ENCODE assay signal across 1 cellular context in the genomic region with DNA sequence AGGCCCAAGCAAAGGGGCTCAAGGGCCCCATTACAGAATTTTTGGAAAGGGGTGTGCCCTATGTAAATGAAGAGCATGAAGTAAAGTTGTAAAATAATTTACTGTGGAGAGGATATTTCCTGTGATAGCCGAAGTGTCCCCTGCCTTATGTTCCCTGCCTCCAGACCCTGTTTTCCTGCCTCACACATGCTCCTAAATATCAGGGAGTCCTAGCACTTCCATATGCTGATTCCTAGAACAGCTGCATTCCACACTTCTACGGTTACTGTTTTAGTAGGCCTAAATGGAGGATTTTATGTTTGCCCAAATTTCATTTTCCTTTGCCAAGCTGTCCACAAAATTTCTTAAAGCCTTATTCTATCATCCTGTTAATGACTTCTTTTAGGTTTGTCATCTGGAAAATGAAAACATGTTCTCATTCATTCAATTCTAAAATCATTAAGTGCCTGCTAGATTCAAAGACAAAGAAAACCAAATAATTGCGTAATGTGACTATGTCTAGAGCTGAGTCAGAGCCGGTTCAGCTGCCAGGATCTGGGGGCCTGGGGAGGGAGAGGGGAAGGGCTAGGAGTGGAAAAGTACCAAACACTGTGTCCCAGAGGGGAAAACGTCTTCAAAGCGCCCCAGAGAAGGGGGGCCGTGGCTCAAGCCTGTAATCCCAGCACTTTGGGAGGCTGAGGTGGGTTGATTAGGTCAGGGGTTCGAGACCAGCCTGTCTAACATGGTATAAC.
TF ChIP-seq lines count a peak whose summit lies in the region.

No MANE protein-coding gene starts in this region.

TF ChIP-seq in HepG2, 621 proteins besides CTCF, POLR2A, EP300 and RAD21 (continued from another document and continues in another):
- peak; percentile 13; the same call in 1 of the 2 replicates for TF ChIP-seq NR2F6 (IDR thresholded peaks at IDR 0.05)
- TF ChIP-seq NR2F6 (CRISPR knock-in tag; IDR thresholded peaks at IDR 0.05), result peak; percentile 43; the same call in 1 of the 2 replicates
- no peak for TF ChIP-seq HES4 (CRISPR knock-in tag; IDR thresholded peaks at IDR 0.05; ENCODE audit: borderline replicate concordance)
- 0 out of 2 replicates have a peak, but pooled peaks have one; percentile 2 for TF ChIP-seq ATF7 (IDR thresholded peaks at IDR 0.05)
- no peak for TF ChIP-seq ATF7 (CRISPR knock-in tag; IDR thresholded peaks at IDR 0.05)
- peak; percentile 52 for TF ChIP-seq MED1 (CRISPR knock-in tag; IDR thresholded peaks at IDR 0.05)
- TF ChIP-seq ARNT2 (CRISPR knock-in tag; IDR thresholded peaks at IDR 0.05; ENCODE audit: low read depth), result peak; percentile 28; the same call in 1 of the 2 replicates
- TF ChIP-seq, protein P1, sequence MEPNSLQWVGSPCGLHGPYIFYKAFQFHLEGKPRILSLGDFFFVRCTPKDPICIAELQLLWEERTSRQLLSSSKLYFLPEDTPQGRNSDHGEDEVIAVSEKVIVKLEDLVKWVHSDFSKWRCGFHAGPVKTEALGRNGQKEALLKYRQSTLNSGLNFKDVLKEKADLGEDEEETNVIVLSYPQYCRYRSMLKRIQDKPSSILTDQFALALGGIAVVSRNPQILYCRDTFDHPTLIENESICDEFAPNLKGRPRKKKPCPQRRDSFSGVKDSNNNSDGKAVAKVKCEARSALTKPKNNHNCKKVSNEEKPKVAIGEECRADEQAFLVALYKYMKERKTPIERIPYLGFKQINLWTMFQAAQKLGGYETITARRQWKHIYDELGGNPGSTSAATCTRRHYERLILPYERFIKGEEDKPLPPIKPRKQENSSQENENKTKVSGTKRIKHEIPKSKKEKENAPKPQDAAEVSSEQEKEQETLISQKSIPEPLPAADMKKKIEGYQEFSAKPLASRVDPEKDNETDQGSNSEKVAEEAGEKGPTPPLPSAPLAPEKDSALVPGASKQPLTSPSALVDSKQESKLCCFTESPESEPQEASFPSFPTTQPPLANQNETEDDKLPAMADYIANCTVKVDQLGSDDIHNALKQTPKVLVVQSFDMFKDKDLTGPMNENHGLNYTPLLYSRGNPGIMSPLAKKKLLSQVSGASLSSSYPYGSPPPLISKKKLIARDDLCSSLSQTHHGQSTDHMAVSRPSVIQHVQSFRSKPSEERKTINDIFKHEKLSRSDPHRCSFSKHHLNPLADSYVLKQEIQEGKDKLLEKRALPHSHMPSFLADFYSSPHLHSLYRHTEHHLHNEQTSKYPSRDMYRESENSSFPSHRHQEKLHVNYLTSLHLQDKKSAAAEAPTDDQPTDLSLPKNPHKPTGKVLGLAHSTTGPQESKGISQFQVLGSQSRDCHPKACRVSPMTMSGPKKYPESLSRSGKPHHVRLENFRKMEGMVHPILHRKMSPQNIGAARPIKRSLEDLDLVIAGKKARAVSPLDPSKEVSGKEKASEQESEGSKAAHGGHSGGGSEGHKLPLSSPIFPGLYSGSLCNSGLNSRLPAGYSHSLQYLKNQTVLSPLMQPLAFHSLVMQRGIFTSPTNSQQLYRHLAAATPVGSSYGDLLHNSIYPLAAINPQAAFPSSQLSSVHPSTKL (CRISPR knock-in tag; IDR thresholded peaks at IDR 0.05), result peak; percentile 89
- TF ChIP-seq, protein P2, sequence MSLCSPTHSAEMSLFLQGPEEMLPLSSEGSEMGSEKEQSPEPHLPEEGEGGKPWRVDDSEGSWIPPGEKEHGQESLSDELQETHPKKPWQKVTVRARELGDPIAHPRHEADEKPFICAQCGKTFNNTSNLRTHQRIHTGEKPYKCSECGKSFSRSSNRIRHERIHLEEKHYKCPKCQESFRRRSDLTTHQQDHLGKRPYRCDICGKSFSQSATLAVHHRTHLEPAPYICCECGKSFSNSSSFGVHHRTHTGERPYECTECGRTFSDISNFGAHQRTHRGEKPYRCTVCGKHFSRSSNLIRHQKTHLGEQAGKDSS (CRISPR knock-in tag; IDR thresholded peaks at IDR 0.05; ENCODE audit: borderline replicate concordance, low read depth), result 0 out of 2 replicates have a peak, but pooled peaks have one; percentile 40
- TF ChIP-seq ZNF44 (CRISPR knock-in tag; IDR thresholded peaks at IDR 0.05), result no peak
- no peak for TF ChIP-seq HNRNPK (IDR thresholded peaks at IDR 0.05; ENCODE audit: low read depth, low read length, poor library complexity, severe bottlenecking)
- TF ChIP-seq ZNF567 (CRISPR knock-in tag; IDR thresholded peaks at IDR 0.05; ENCODE audit: borderline replicate concordance), result no peak
- TF ChIP-seq NCOA2 (CRISPR knock-in tag; IDR thresholded peaks at IDR 0.05), result peak; percentile 61; the same call in 1 of the 2 replicates
- no peak for TF ChIP-seq ZNF768 (CRISPR knock-in tag; IDR thresholded peaks at IDR 0.05)
- TF ChIP-seq ZNF460 (CRISPR knock-in tag; IDR thresholded peaks at IDR 0.05; ENCODE audit: borderline replicate concordance), result no peak
- no peak for TF ChIP-seq SNAPC2 (CRISPR knock-in tag; IDR thresholded peaks at IDR 0.05)
- peak; percentile 33; the same call in 1 of the 2 replicates for TF ChIP-seq ETV5 (CRISPR knock-in tag; IDR thresholded peaks at IDR 0.05; ENCODE audit: borderline replicate concordance)
- TF ChIP-seq SP5 (CRISPR knock-in tag; IDR thresholded peaks at IDR 0.05; ENCODE audit: borderline replicate concordance, low read depth), result 0 out of 2 replicates have a peak, but pooled peaks have one; percentile 18
- peak; percentile 31; the same call in 1 of the 2 replicates for TF ChIP-seq TCF7 (IDR thresholded peaks at IDR 0.05; ENCODE audit: low read depth)
- TF ChIP-seq SOX6 (IDR thresholded peaks at IDR 0.05), result no peak
- peak; percentile 85 for TF ChIP-seq SOX6 (CRISPR knock-in tag; IDR thresholded peaks at IDR 0.05)
- TF ChIP-seq, protein P3, sequence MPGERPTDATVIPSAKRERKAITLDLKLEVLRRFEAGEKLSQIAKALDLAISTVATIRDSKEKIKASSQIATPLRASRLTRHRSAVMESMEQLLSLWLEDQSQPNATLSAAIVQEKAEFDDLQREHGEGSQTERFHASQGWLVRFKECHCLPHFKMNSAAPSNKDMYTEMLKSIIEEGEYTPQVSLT (CRISPR knock-in tag; IDR thresholded peaks at IDR 0.05; ENCODE audit: borderline replicate concordance, low read depth), result no peak
- peak; percentile 67; the same call in 1 of the 2 replicates for TF ChIP-seq JUN (CRISPR knock-in tag; IDR thresholded peaks at IDR 0.05)
- peak in 1 of 2 experiments; percentile 55; a peak in 1 of 4 replicates for TF ChIP-seq KLF16 (CRISPR knock-in tag; IDR thresholded peaks at IDR 0.05)
- no peak for TF ChIP-seq KMT2A (CRISPR knock-in tag; IDR thresholded peaks at IDR 0.05)
- TF ChIP-seq ZNF557 (CRISPR knock-in tag; IDR thresholded peaks at IDR 0.05), result no peak
- TF ChIP-seq RELA (CRISPR knock-in tag; IDR thresholded peaks at IDR 0.05), result no peak
- no peak for TF ChIP-seq ISX (CRISPR knock-in tag; conservative IDR thresholded peaks at IDR 0.05)
- 0 out of 2 replicates have a peak, but pooled peaks have one; percentile 68 for TF ChIP-seq ZNF205 (CRISPR knock-in tag; IDR thresholded peaks at IDR 0.05)
- 0 out of 2 replicates have a peak, but pooled peaks have one; percentile 34 for TF ChIP-seq JUNB (CRISPR knock-in tag; IDR thresholded peaks at IDR 0.05; ENCODE audit: borderline replicate concordance)
- TF ChIP-seq FOSL1 (CRISPR knock-in tag; IDR thresholded peaks at IDR 0.05; ENCODE audit: borderline replicate concordance), result peak; percentile 80; the same call in 1 of the 2 replicates
- TF ChIP-seq SOX5 (CRISPR knock-in tag; IDR thresholded peaks at IDR 0.05; ENCODE audit: borderline replicate concordance), result peak; percentile 58; the same call in 1 of the 2 replicates
- TF ChIP-seq GZF1 (CRISPR knock-in tag; IDR thresholded peaks at IDR 0.05), result peak; percentile 95
- no peak for TF ChIP-seq LCORL (IDR thresholded peaks at IDR 0.05)
- peak; percentile 58; the same call in 1 of the 2 replicates for TF ChIP-seq LCORL (CRISPR knock-in tag; IDR thresholded peaks at IDR 0.05)
- TF ChIP-seq ZBTB3 (CRISPR knock-in tag; IDR thresholded peaks at IDR 0.05; ENCODE audit: borderline replicate concordance, low read depth), result no peak
- TF ChIP-seq, protein P4, sequence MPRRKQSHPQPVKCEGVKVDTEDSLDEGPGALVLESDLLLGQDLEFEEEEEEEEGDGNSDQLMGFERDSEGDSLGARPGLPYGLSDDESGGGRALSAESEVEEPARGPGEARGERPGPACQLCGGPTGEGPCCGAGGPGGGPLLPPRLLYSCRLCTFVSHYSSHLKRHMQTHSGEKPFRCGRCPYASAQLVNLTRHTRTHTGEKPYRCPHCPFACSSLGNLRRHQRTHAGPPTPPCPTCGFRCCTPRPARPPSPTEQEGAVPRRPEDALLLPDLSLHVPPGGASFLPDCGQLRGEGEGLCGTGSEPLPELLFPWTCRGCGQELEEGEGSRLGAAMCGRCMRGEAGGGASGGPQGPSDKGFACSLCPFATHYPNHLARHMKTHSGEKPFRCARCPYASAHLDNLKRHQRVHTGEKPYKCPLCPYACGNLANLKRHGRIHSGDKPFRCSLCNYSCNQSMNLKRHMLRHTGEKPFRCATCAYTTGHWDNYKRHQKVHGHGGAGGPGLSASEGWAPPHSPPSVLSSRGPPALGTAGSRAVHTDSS (CRISPR knock-in tag; conservative IDR thresholded peaks at IDR 0.05), result no peak
- no peak for TF ChIP-seq THYN1 (CRISPR knock-in tag; IDR thresholded peaks at IDR 0.05; ENCODE audit: borderline replicate concordance, low read depth)
- no peak for TF ChIP-seq MXI1 (IDR thresholded peaks at IDR 0.05; ENCODE audit: borderline replicate concordance, low read depth, low read length)
- TF ChIP-seq, protein P5, sequence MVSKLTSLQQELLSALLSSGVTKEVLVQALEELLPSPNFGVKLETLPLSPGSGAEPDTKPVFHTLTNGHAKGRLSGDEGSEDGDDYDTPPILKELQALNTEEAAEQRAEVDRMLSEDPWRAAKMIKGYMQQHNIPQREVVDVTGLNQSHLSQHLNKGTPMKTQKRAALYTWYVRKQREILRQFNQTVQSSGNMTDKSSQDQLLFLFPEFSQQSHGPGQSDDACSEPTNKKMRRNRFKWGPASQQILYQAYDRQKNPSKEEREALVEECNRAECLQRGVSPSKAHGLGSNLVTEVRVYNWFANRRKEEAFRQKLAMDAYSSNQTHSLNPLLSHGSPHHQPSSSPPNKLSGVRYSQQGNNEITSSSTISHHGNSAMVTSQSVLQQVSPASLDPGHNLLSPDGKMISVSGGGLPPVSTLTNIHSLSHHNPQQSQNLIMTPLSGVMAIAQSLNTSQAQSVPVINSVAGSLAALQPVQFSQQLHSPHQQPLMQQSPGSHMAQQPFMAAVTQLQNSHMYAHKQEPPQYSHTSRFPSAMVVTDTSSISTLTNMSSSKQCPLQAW (CRISPR knock-in tag; IDR thresholded peaks at IDR 0.05), result 0 out of 2 replicates have a peak, but pooled peaks have one; percentile 41
- TF ChIP-seq RBAK (CRISPR knock-in tag; IDR thresholded peaks at IDR 0.05), result no peak
- TF ChIP-seq, protein P6, sequence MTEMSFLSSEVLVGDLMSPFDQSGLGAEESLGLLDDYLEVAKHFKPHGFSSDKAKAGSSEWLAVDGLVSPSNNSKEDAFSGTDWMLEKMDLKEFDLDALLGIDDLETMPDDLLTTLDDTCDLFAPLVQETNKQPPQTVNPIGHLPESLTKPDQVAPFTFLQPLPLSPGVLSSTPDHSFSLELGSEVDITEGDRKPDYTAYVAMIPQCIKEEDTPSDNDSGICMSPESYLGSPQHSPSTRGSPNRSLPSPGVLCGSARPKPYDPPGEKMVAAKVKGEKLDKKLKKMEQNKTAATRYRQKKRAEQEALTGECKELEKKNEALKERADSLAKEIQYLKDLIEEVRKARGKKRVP (CRISPR knock-in tag; IDR thresholded peaks at IDR 0.05), result peak in 1 of 2 experiments; percentile 10; a peak in 1 of 4 replicates
- TF ChIP-seq ZNF550 (CRISPR knock-in tag; IDR thresholded peaks at IDR 0.05; ENCODE audit: borderline replicate concordance), result no peak
- TF ChIP-seq YEATS2 (CRISPR knock-in tag; IDR thresholded peaks at IDR 0.05; ENCODE audit: borderline replicate concordance), result peak; percentile 27; the same call in 1 of the 2 replicates
- TF ChIP-seq ZBTB7A (CRISPR knock-in tag; IDR thresholded peaks at IDR 0.05), result no peak
- TF ChIP-seq SALL1 (CRISPR knock-in tag; IDR thresholded peaks at IDR 0.05), result peak; percentile 74
- peak; percentile 47; the same call in 1 of the 2 replicates for TF ChIP-seq FOXJ3 (CRISPR knock-in tag; IDR thresholded peaks at IDR 0.05; ENCODE audit: borderline replicate concordance)
- TF ChIP-seq, protein P7, sequence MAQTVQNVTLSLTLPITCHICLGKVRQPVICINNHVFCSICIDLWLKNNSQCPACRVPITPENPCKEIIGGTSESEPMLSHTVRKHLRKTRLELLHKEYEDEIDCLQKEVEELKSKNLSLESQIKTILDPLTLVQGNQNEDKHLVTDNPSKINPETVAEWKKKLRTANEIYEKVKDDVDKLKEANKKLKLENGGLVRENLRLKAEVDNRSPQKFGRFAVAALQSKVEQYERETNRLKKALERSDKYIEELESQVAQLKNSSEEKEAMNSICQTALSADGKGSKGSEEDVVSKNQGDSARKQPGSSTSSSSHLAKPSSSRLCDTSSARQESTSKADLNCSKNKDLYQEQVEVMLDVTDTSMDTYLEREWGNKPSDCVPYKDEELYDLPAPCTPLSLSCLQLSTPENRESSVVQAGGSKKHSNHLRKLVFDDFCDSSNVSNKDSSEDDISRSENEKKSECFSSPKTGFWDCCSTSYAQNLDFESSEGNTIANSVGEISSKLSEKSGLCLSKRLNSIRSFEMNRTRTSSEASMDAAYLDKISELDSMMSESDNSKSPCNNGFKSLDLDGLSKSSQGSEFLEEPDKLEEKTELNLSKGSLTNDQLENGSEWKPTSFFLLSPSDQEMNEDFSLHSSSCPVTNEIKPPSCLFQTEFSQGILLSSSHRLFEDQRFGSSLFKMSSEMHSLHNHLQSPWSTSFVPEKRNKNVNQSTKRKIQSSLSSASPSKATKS (CRISPR knock-in tag; IDR thresholded peaks at IDR 0.05), result no peak
- TF ChIP-seq, protein P8, sequence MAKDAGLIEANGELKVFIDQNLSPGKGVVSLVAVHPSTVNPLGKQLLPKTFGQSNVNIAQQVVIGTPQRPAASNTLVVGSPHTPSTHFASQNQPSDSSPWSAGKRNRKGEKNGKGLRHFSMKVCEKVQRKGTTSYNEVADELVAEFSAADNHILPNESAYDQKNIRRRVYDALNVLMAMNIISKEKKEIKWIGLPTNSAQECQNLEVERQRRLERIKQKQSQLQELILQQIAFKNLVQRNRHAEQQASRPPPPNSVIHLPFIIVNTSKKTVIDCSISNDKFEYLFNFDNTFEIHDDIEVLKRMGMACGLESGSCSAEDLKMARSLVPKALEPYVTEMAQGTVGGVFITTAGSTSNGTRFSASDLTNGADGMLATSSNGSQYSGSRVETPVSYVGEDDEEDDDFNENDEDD (CRISPR knock-in tag; IDR thresholded peaks at IDR 0.05; ENCODE audit: borderline replicate concordance), result no peak
- peak; percentile 71 for TF ChIP-seq FOXA3 (CRISPR knock-in tag; IDR thresholded peaks at IDR 0.05)
- no peak for TF ChIP-seq FOXP1 (IDR thresholded peaks at IDR 0.05)
- peak; percentile 59 for TF ChIP-seq FOXP1 (CRISPR knock-in tag; IDR thresholded peaks at IDR 0.05)
- TF ChIP-seq SMARCC2 (IDR thresholded peaks at IDR 0.05), result no peak
- TF ChIP-seq, protein P9, sequence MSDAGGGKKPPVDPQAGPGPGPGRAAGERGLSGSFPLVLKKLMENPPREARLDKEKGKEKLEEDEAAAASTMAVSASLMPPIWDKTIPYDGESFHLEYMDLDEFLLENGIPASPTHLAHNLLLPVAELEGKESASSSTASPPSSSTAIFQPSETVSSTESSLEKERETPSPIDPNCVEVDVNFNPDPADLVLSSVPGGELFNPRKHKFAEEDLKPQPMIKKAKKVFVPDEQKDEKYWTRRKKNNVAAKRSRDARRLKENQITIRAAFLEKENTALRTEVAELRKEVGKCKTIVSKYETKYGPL (CRISPR knock-in tag; IDR thresholded peaks at IDR 0.05), result peak; percentile 67; the same call in 1 of the 2 replicates
